Comparison of ENCODE assay signal across 24 cellular contexts in genomic region chr14:60859525-60859924, GRCh38.
"Had no signal": no experiment of that assay in that cellular context is flagged by ENCODE, and none has a peak within 500 bp of the region (broad histone marks: within the 10 kb centered on the region; RNA-seq: fewer than 3 reads in every experiment).

No MANE protein-coding gene starts in this region.

- H3K27me3 ChIP-seq: foreskin keratinocyte, neutrophil, ovary, thyroid gland, upper lobe of right lung had no signal

- H3K36me3 ChIP-seq: neutrophil, ovary, prostate gland, upper lobe of right lung had no signal

- H3K27ac ChIP-seq: epithelial cell of prostate, foreskin keratinocyte, left ventricle myocardium inferior, neutrophil, ovary, prostate gland, thyroid gland, upper lobe of right lung had no signal

- DNase-seq: activated CD4-positive, alpha-beta memory T cell treated with anti-CD3 and anti-CD28 coated beads for 36 hours; activated CD4-positive, alpha-beta T cell treated with anti-CD3 and anti-CD28 coated beads for 48 hours; activated effector memory CD4-positive, alpha-beta T cell treated with anti-CD3 and anti-CD28 coated beads, Interleukin-2, amount 50 U/mL, for 16 hours; activated naive CD4-positive, alpha-beta T cell treated with anti-CD3 and anti-CD28 coated beads, Interleukin-2, amount 50 U/mL, for 16 hours; activated T-cell treated with anti-CD3 and anti-CD28 coated beads, Interleukin-2, amount 50 U/mL, for 24 hours; aorta; foreskin keratinocyte; hippocampal formation; left ventricle myocardium inferior; mammary epithelial cell; midbrain; ovary; stimulated activated CD4-positive, alpha-beta T cell treated with anti-CD3 and anti-CD28 coated beads, Interleukin-2, amount 100 ng/mL, for 48 hours; stimulated activated CD8-positive, alpha-beta memory T cell treated with anti-CD3 and anti-CD28 coated beads, Interleukin-4, amount 100 ng/mL, for 48 hours; stimulated activated naive CD4-positive, alpha-beta T cell treated with Interleukin-2 at 50 U/mL for 16 hours; substantia nigra; T-helper 9 cell; thyroid gland; upper lobe of right lung had no signal

- ATAC-seq: foreskin keratinocyte, upper lobe of right lung had no signal

- H3K4me1 ChIP-seq: foreskin keratinocyte, prostate gland had no signal

- H3K9me3 Mint-ChIP-seq: activated T-cell treated with anti-CD3 and anti-CD28 coated beads, Interleukin-2, amount 50 U/mL, for 24 hours had no signal

- H3K9me3 ChIP-seq: neutrophil, prostate gland, thyroid gland, upper lobe of right lung had no signal

- H3K27me3 Mint-ChIP-seq: activated CD4-positive, alpha-beta memory T cell treated with anti-CD3 and anti-CD28 coated beads for 36 hours; activated T-cell treated with anti-CD3 and anti-CD28 coated beads, Interleukin-2, amount 50 U/mL, for 24 hours; brain had no signal

- H3K27ac Mint-ChIP-seq: activated CD4-positive, alpha-beta memory T cell treated with anti-CD3 and anti-CD28 coated beads for 36 hours; activated T-cell treated with anti-CD3 and anti-CD28 coated beads, Interleukin-2, amount 50 U/mL, for 24 hours; brain; nephron had no signal

- H3K4me3 ChIP-seq: left ventricle myocardium inferior, ovary, prostate gland, thyroid gland, upper lobe of right lung had no signal

- H3K4me3 Mint-ChIP-seq: activated CD4-positive, alpha-beta memory T cell treated with anti-CD3 and anti-CD28 coated beads for 36 hours; activated T-cell treated with anti-CD3 and anti-CD28 coated beads, Interleukin-2, amount 50 U/mL, for 24 hours; brain; nephron had no signal
